20 cellular contexts compared by ENCODE assay signal in the genomic region with DNA sequence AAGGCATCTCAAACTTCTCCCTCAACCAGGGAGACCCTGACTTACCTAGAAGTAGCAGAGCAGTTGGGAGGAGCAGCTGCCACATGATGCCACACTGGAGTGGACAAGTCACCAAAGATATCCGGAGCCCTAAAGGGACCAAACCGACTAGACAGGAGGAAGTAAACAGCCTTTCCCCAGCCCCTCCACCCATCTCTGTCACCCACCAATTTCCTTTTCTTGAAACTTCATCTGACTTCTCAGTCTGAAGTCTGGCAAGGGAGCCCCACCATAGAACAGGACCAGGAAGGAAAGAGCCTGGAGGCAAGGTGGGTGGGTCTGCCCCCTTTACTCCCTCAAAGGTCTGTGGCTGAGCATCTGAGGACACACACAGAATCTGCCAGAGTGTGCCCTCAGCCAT. TPM values are rescaled to one million over a fixed set of nuclear protein-coding genes. Genes with fewer than 3 reads are reported as not detected.
A peak's percentile ranks its signal among the peaks of the same experiment; 100 is the strongest.
DNase-seq lines count a peak whose midpoint lies in the region; ATAC-seq and TF ChIP-seq lines count a peak whose summit lies in the region.
"Had no signal": no experiment of that assay in that cellular context is flagged by ENCODE, and none has a peak within 500 bp of the region (broad histone marks: within the 10 kb centered on the region; RNA-seq: fewer than 3 reads in every experiment).

A gene (minus strand): TSS at position 167 of the 400 bp plus-strand sequence. CDS start 82 bp downstream, at position 85.

- no peaks in the 10 kb centered on the region for H3K4me1 Mint-ChIP-seq in brain

- no peak for TF ChIP-seq CTCF in brain (conservative IDR thresholded peaks at IDR 0.05)
- TF ChIP-seq CTCF in mucosa of descending colon (IDR thresholded peaks at IDR 0.05), result no peak
- TF ChIP-seq CTCF in colonic mucosa (IDR thresholded peaks at IDR 0.05), result no peak

- no peaks in the 10 kb centered on the region for H3K9me3 Mint-ChIP-seq in brain
- H3K9me3 Mint-ChIP-seq: activated naive CD4-positive, alpha-beta T cell treated with anti-CD3 and anti-CD28 coated beads for 36 hours had no signal

- H3K27ac Mint-ChIP-seq in brain, result no peak within 1 kb of the TSS
- H3K27ac Mint-ChIP-seq: activated CD4-positive, alpha-beta T cell treated with anti-CD3 and anti-CD28 coated beads, Interleukin-2, amount 10 ng/mL, durations not matched to agents 24 days and 14 days; activated naive CD4-positive, alpha-beta T cell treated with anti-CD3 and anti-CD28 coated beads for 36 hours; progenitor cell of endocrine pancreas had no signal

- intact Hi-C loops in left cardiac atrium (cut with DNase I), result no loop called here
- intact Hi-C loops in mucosa of descending colon (cut with DNase I, micrococcal nuclease), result no loop called here
- intact Hi-C loops in colonic mucosa (cut with DNase I), result no loop called here

- no peak within 1 kb of the TSS for H3K4me3 Mint-ChIP-seq in brain
- H3K4me3 Mint-ChIP-seq: activated CD4-positive, alpha-beta T cell treated with anti-CD3 and anti-CD28 coated beads, Interleukin-2, amount 10 ng/mL, durations not matched to agents 24 days and 14 days; activated naive CD4-positive, alpha-beta T cell treated with anti-CD3 and anti-CD28 coated beads for 36 hours had no signal

- 41% methylated on average over 2 of the region's 2 CpGs for WGBS in thymus

- H3K27me3 ChIP-seq in thymus (ENCODE audit: control insufficient read depth, insufficient read depth) (no peaks in the 10 kb centered on the region), colonic mucosa (no peaks in the 10 kb centered on the region)
- H3K27me3 ChIP-seq: uterus had no signal

- H3K4me3 ChIP-seq in mucosa of descending colon, result no peak within 1 kb of the TSS
- H3K4me3 ChIP-seq in thymus (ENCODE audit: low read length), result no peak within 1 kb of the TSS
- no peak within 1 kb of the TSS for H3K4me3 ChIP-seq in colonic mucosa
- H3K4me3 ChIP-seq: uterus had no signal

- H3K27me3 Mint-ChIP-seq in brain, result peaks cover 30% of the 10 kb centered on the region
- H3K27me3 Mint-ChIP-seq: activated CD4-positive, alpha-beta T cell treated with anti-CD3 and anti-CD28 coated beads, Interleukin-2, amount 10 ng/mL, durations not matched to agents 24 days and 14 days had no signal

- ATAC-seq in left cardiac atrium (peak in 1 of 2 donors; percentile 55), mucosa of descending colon (no peak)

- DNase-seq in left cardiac atrium (no peak), mucosa of descending colon (no peak), colonic mucosa (no peak), NCI-H1417 treated with DMSO at 0.1 percent for 48 hours (lab: John Stamatoyannopoulos, UW) (no peak)
- DNase-seq in stimulated activated CD4-positive, alpha-beta T cell treated with anti-CD3 and anti-CD28 coated beads, Interleukin-4, amount 100 ng/mL, for 4 hours, result no peak
- DNase-seq: activated CD4-positive, alpha-beta T cell treated with anti-CD3 and anti-CD28 coated beads, Interleukin-2, amount 10 ng/mL, durations not matched to agents 24 days and 14 days; activated naive CD4-positive, alpha-beta T cell treated with anti-CD3 and anti-CD28 coated beads for 36 hours; AML-193; foreskin fibroblast; kidney glomerular epithelial cell; NCI-H1930; NCI-H446 treated with DMSO at 0.1 percent for 48 hours; uterus had no signal

- H3K36me3 ChIP-seq in mucosa of descending colon (ENCODE audit: low read depth) (no peaks in the 10 kb centered on the region), thymus (ENCODE audit: control insufficient read depth, insufficient read depth) (no peaks in the 10 kb centered on the region), colonic mucosa (no peaks in the 10 kb centered on the region)
- H3K36me3 ChIP-seq: uterus had no signal

- H3K9me3 ChIP-seq in mucosa of descending colon (no peaks in the 10 kb centered on the region), thymus (ENCODE audit: control insufficient read depth) (no peaks in the 10 kb centered on the region), colonic mucosa (no peaks in the 10 kb centered on the region)
- H3K9me3 ChIP-seq: uterus had no signal

- no peaks in the 10 kb centered on the region for H3K36me3 Mint-ChIP-seq in brain

- H3K9ac ChIP-seq in colonic mucosa (ENCODE audit: low read depth in 2 of 2, low read length in 2 of 2), result no peak within 1 kb of the TSS

- no peaks in the 10 kb centered on the region for H3K4me1 ChIP-seq in mucosa of descending colon (ENCODE audit: low read depth)
- no peaks in the 10 kb centered on the region for H3K4me1 ChIP-seq in thymus (ENCODE audit: control insufficient read depth, insufficient read depth, low read length)
- no peaks in the 10 kb centered on the region for H3K4me1 ChIP-seq in colonic mucosa
- H3K4me1 ChIP-seq: uterus had no signal

- H3K27ac ChIP-seq in thymus (ENCODE audit: low read depth) (no peak within 1 kb of the TSS), colonic mucosa (no peak within 1 kb of the TSS)
- H3K27ac ChIP-seq: uterus had no signal

RNA-seq across cellular contexts. Expression of the gene that starts here (rescaled TPM):
- polyA plus RNA-seq in brain (ENCODE audit: insufficient read depth, low read depth, low replicate concordance) (11.9 TPM), thymus (41.1 TPM)
- total RNA-seq in left cardiac atrium (10 to 100 TPM; 42.9 to 53.7 TPM), mucosa of descending colon (10 to 100 TPM in 2 of 3 donors, 1 to 10 TPM in 1; 1.1 to 23.1 (median 19.8) TPM), colonic mucosa (10 to 100 TPM in 1 of 2 donors, 1 to 10 TPM in 1; 3.2 to 10.1 TPM)
- total RNA-seq: activated CD4-positive, alpha-beta T cell treated with anti-CD3 and anti-CD28 coated beads, Interleukin-2, amount 10 ng/mL, durations not matched to agents 24 days and 14 days; H4; M059J; myocyte; progenitor cell of endocrine pancreas; RPMI7951 had no signal
